8 cellular contexts compared by ENCODE assay signal in the genomic region with DNA sequence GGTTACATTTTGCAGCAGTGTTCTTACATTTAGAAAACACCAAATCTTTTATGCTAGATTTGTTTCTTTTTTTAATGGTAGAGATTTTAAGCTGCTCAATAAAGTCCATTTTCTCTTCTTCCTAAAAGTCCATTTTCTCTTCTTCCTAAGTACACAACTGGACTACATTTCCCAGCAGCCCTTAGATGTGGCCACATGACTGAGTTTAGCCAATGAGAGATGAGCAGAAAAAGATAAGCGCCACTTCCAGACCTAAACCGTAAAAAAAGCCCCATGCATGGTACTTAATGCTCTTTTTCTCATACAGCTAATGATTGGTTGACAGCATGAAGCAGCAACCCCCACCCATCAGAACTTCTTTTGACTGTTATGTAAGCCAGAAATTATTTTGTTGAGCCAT.
DNase-seq lines count a peak whose midpoint lies in the region; ATAC-seq, FAIRE-seq and TF ChIP-seq lines count a peak whose summit lies in the region.

No MANE protein-coding gene starts in this region.

- peak; percentile 90 for ATAC-seq in GM21390 (IDR thresholded peaks at IDR 0.05; ENCODE audit: unreplicated experiment)
- peak; percentile 96 for ATAC-seq in GM12878
- no peak for ATAC-seq in activated CD8-positive, alpha-beta T cell treated with anti-CD3 and anti-CD28 coated beads for 36 hours

- H3K4me1 ChIP-seq in GM12878 (ENCODE audit: control insufficient read depth, insufficient read depth, low read length) (no peaks in the 10 kb centered on the region), ovary (ENCODE audit: insufficient read depth) (no peaks in the 10 kb centered on the region)

- no peak overlapping the region for H3K27ac ChIP-seq in GM12878 (ENCODE audit: control insufficient read depth, insufficient read depth)
- no peak overlapping the region for H3K27ac ChIP-seq in ovary

- H3K9me3 Mint-ChIP-seq in osteocyte (ENCODE audit: unreplicated experiment) = peaks cover 4% of the 10 kb centered on the region
- H3K9me3 Mint-ChIP-seq in activated CD8-positive, alpha-beta T cell treated with anti-CD3 and anti-CD28 coated beads for 36 hours = peaks cover 2% of the 10 kb centered on the region

- no peaks in the 10 kb centered on the region for H3K9me3 ChIP-seq in GM12878 (replicated peaks; ENCODE audit: control insufficient read depth, insufficient read depth, low read length)
- no peaks in the 10 kb centered on the region for H3K9me3 ChIP-seq in ovary

- no TSS peak for BruUV-seq in GM12878 (replicated peaks; lab: Mats Ljungman, UMichigan)

- H3K4me1 Mint-ChIP-seq in osteocyte (ENCODE audit: unreplicated experiment) = peaks cover 16% of the 10 kb centered on the region
- H3K4me1 Mint-ChIP-seq in activated CD8-positive, alpha-beta T cell treated with anti-CD3 and anti-CD28 coated beads for 36 hours (ENCODE audit: low read depth) = no peaks in the 10 kb centered on the region

- no peak for TF ChIP-seq POLR2A in GM12878 (IDR thresholded peaks at IDR 0.05; ENCODE audit: low read depth, low read length)
- no peak for TF ChIP-seq POLR2A in ovary (IDR thresholded peaks at IDR 0.05)

- H3K4me3 ChIP-seq in GM12878 = no peak overlapping the region
- no peak overlapping the region for H3K4me3 ChIP-seq in ovary

- no peak overlapping the region for H3K4me3 Mint-ChIP-seq in osteocyte (ENCODE audit: unreplicated experiment)
- no peak overlapping the region for H3K4me3 Mint-ChIP-seq in activated CD8-positive, alpha-beta T cell treated with anti-CD3 and anti-CD28 coated beads for 36 hours

- DNase-seq in Ammon's horn (ENCODE audit: low spot score) (peak; percentile 37), HT-29 (ENCODE audit: low spot score) (peak; percentile 47), GM12878 (ENCODE audit: low read depth, low spot score) (peak; percentile 11), posterior cingulate gyrus (no peak), ovary (no peak), osteocyte (ENCODE audit: extremely low spot score, unreplicated experiment) (no peak)
- no peak for DNase-seq in activated CD8-positive, alpha-beta T cell treated with anti-CD3 and anti-CD28 coated beads for 36 hours

- WGBS in GM12878 (ENCODE audit: insufficient coverage, insufficient replicate concordance, low lambda C conversion rate, missing lambda C conversion rate) = 46% methylated on average over 2 of the region's 2 CpGs
- WGBS in ovary, 3 donors = 44 to 54% (median 48%) methylated on average over 2 of the region's 2 CpGs

- H4K20me1 ChIP-seq in GM12878 (ENCODE audit: control insufficient read depth, insufficient read depth) = no peaks in the 10 kb centered on the region

- SMC1A ChIA-PET in GM12878 (lab: Charles Lee; ENCODE audit: uncharacterized antibody, unreplicated experiment) = interaction anchor here (1.2 kb wide), 1 partner anchor 34 kb away, joined by 3 read pairs; no protein-coding TSS in a partner anchor

- peak overlapping the region; percentile 33 for H2AFZ ChIP-seq in GM12878 (ENCODE audit: control insufficient read depth, low read depth, low read length)

- H3K27me3 ChIP-seq in GM12878 (replicated peaks in 1 of 2; ENCODE audit: control insufficient read depth in 2 of 2, insufficient read depth in 2 of 2, low read length in 1 of 2) (no peaks in the 10 kb centered on the region), ovary (no peaks in the 10 kb centered on the region)

- no peak overlapping the region for H3K27ac Mint-ChIP-seq in osteocyte (ENCODE audit: unreplicated experiment)
- H3K27ac Mint-ChIP-seq in activated CD8-positive, alpha-beta T cell treated with anti-CD3 and anti-CD28 coated beads for 36 hours = no peak overlapping the region

- no peak for TF ChIP-seq CTCF in GM12878 (IDR thresholded peaks at IDR 0.05 in 2 of 3, conservative IDR thresholded peaks at IDR 0.05 in 1 of 3; ENCODE audit: control insufficient read depth in 2 of 3, extremely low read depth in 1 of 3, insufficient read depth in 1 of 3, low read depth in 3 of 3, low read length in 3 of 3)
- TF ChIP-seq CTCF in ovary (IDR thresholded peaks at IDR 0.05) = no peak
- no peak for TF ChIP-seq CTCF in osteocyte (IDR thresholded peaks at IDR 0.05)
- no peak for TF ChIP-seq CTCF in activated CD8-positive, alpha-beta T cell treated with anti-CD3 and anti-CD28 coated beads for 36 hours (IDR thresholded peaks at IDR 0.05)

- H3K9ac ChIP-seq in GM12878 (ENCODE audit: control insufficient read depth, insufficient read depth, low read length) = no peak overlapping the region

- RAD21 ChIA-PET in GM12878 (lab: Charles Lee; ENCODE audit: unreplicated experiment) = no interaction called here

- in situ Hi-C loops in GM12878 (cut with MboI) = no loop called here

- FAIRE-seq in GM12878 (lab: Jason Lieb, UNC) = peak; percentile 27

- no peaks in the 10 kb centered on the region for H3K27me3 Mint-ChIP-seq in osteocyte (ENCODE audit: unreplicated experiment)
- H3K27me3 Mint-ChIP-seq in activated CD8-positive, alpha-beta T cell treated with anti-CD3 and anti-CD28 coated beads for 36 hours = peaks cover 3% of the 10 kb centered on the region

- H3K36me3 Mint-ChIP-seq in osteocyte (ENCODE audit: unreplicated experiment) = no peaks in the 10 kb centered on the region
- no peaks in the 10 kb centered on the region for H3K36me3 Mint-ChIP-seq in activated CD8-positive, alpha-beta T cell treated with anti-CD3 and anti-CD28 coated beads for 36 hours (ENCODE audit: low read depth)

- no peaks in the 10 kb centered on the region for H3K79me2 ChIP-seq in GM12878 (ENCODE audit: control insufficient read depth, insufficient read depth, low read length)

- POLR2A ChIA-PET in GM12878 (lab: Charles Lee) = no interaction called here
- POLR2A ChIA-PET in activated CD8-positive, alpha-beta T cell treated with anti-CD3 and anti-CD28 coated beads for 36 hours (lab: Charles Lee) = no interaction called here

- TF ChIP-seq RAD21 in GM12878 (IDR thresholded peaks at IDR 0.05; ENCODE audit: insufficient read depth, low read depth, low read length) = no peak

- H3K36me3 ChIP-seq in GM12878 (ENCODE audit: control insufficient read depth in 2 of 2, insufficient read depth in 2 of 2, low read length in 1 of 2) (no peaks in the 10 kb centered on the region), ovary (no peaks in the 10 kb centered on the region)

- TF ChIP-seq EP300 in GM12878 (IDR thresholded peaks at IDR 0.05; ENCODE audit: borderline replicate concordance in 1 of 2, control insufficient read depth in 1 of 2, low read depth in 2 of 2, low read length in 2 of 2) (no peak), ovary (IDR thresholded peaks at IDR 0.05) (no peak)

- CTCF ChIA-PET in GM12878 (lab: Yijun Ruan, JAX) = no interaction called here
- CTCF ChIA-PET in activated CD8-positive, alpha-beta T cell treated with anti-CD3 and anti-CD28 coated beads for 36 hours (lab: Charles Lee) = no interaction called here

- H3K4me2 ChIP-seq in GM12878 (ENCODE audit: control insufficient read depth, insufficient read depth) = no peak overlapping the region

- intact Hi-C loops in GM12878 (cut with micrococcal nuclease; ENCODE audit: unreplicated experiment) = loop anchor here (5.0 kb wide), 1 partner anchor 135 kb away; no protein-coding TSS in a partner anchor
- intact Hi-C loops in posterior cingulate gyrus (cut with DNase I) = no loop called here
- intact Hi-C loops in ovary (cut with DNase I) = no loop called here
- intact Hi-C loops in activated CD8-positive, alpha-beta T cell treated with anti-CD3 and anti-CD28 coated beads for 36 hours (cut with micrococcal nuclease) = no loop called here

TF ChIP-seq in GM12878, 131 proteins besides CTCF, POLR2A, EP300 and RAD21 (continues in another document):
- TF ChIP-seq JUNB (IDR thresholded peaks at IDR 0.05) = no peak
- no peak for TF ChIP-seq TAF1 (IDR thresholded peaks at IDR 0.05; ENCODE audit: borderline replicate concordance, low read depth, low read length)
- no peak for TF ChIP-seq CBFB (IDR thresholded peaks at IDR 0.05; ENCODE audit: low read depth)
- TF ChIP-seq, protein P1, sequence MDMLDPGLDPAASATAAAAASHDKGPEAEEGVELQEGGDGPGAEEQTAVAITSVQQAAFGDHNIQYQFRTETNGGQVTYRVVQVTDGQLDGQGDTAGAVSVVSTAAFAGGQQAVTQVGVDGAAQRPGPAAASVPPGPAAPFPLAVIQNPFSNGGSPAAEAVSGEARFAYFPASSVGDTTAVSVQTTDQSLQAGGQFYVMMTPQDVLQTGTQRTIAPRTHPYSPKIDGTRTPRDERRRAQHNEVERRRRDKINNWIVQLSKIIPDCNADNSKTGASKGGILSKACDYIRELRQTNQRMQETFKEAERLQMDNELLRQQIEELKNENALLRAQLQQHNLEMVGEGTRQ (IDR thresholded peaks at IDR 0.05; ENCODE audit: borderline replicate concordance, low read depth, low read length) = peak; percentile 70
- no peak for TF ChIP-seq RUNX3 (IDR thresholded peaks at IDR 0.05; ENCODE audit: low read length)
- no peak for TF ChIP-seq EED (IDR thresholded peaks at IDR 0.05; ENCODE audit: low read depth)
- TF ChIP-seq, protein P2, sequence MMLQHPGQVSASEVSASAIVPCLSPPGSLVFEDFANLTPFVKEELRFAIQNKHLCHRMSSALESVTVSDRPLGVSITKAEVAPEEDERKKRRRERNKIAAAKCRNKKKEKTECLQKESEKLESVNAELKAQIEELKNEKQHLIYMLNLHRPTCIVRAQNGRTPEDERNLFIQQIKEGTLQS (IDR thresholded peaks at IDR 0.05; ENCODE audit: borderline replicate concordance, extremely low read depth, low read depth, low read length) = peak; percentile 78; the same call in 1 of the 2 replicates
- no peak for TF ChIP-seq SP1 (IDR thresholded peaks at IDR 0.05; ENCODE audit: low read depth, low read length)

Comparison
In these comparisons a context has a peak if more than half of its experiments do, and no peak if none do; other contexts are left out.
1. DNase-seq: peak in Ammon's horn (single experiment), HT-29 (single experiment) and GM12878 (single experiment); none in posterior cingulate gyrus (0 of 10), ovary (0 of 5), osteocyte (single experiment) and activated CD8-positive, alpha-beta T cell treated with anti-CD3 and anti-CD28 coated beads for 36 hours (single experiment).